ENCODE assay signal across 22 cellular contexts in the genomic region with DNA sequence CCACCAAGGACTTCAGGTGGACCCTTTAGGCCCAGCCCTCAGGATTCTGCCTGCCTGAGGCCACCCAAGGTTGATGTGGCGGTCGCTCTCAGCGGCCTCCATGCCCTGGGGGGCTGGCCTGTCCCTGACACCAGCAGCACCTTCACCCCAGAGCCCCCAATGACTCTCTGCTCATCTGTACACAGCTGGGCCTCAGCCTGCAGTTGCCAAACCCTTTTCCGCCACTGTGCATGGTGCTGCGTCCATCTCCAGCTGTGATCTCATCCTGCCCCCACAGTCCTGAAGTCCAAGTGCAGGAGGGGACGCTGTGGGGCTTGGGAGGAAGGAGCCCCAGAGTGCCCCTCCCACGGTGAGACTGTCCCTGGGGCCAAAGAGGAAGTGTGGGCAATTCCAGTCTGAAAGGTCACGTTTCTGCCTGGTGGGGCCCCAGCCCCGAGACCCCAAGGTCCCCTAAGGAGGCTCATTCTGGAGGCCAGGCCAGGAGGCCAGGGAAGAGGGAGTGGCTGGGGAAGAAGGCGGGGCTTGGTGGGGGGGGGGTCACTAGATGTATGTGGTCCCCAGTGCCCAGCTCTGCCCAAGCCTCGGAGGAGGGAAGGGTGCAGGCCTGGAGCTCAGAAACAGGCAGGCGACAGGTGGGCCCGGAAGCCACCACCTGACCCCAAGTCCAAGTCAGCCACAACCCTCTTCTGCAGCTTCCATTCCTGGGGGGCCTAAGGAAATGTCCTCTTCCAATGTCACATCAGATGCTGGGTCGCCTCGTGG. TPM values are rescaled to one million over a fixed set of nuclear protein-coding genes. Genes with fewer than 3 reads are reported as not detected.
DNase-seq lines count a peak whose midpoint lies in the region; ATAC-seq and TF ChIP-seq lines count a peak whose summit lies in the region.
"Had no signal": no experiment of that assay in that cellular context is flagged by ENCODE, and none has a peak within 500 bp of the region (broad histone marks: within the 10 kb centered on the region; RNA-seq: fewer than 3 reads in every experiment).

No MANE protein-coding gene starts in this region.

- H3K36me3 Mint-ChIP-seq in stimulated activated memory B cell treated with anti-CD40 and anti-IgM and Interleukin-4, amounts not matched to agents 10 μg/mL and 1 μg/mL and 100 μg/mL, for 72 hours, result no peaks in the 10 kb centered on the region
- H3K36me3 Mint-ChIP-seq: activated naive CD8-positive, alpha-beta T cell treated with anti-CD3 and anti-CD28 coated beads, Interleukin-2, amount 10 ng/mL, durations not matched to agents 7 days and 5 days; mesothelial cell of epicardium had no signal

- intact Hi-C loops in left cardiac atrium (cut with DNase I), result no loop called here

- H3K36me3 ChIP-seq in BLaER1 treated with 17β-estradiol and CSF1 and Interleukin-3, amounts not matched to agents 10 nM and 100 nM, result peaks cover 0 to 7% (median 0%) of the 10 kb centered on the region in 11 experiments; a peak in 6 of 22 replicates
- H3K36me3 ChIP-seq in NT2/D1 (ENCODE audit: insufficient read depth, insufficient read length, low read length), result peaks cover 12% of the 10 kb centered on the region
- H3K36me3 ChIP-seq in osteoblast (ENCODE audit: insufficient read depth, low read length), result no peaks in the 10 kb centered on the region
- H3K36me3 ChIP-seq: colonic mucosa had no signal

- H3K9ac ChIP-seq in BLaER1 treated with 17β-estradiol and CSF1 and Interleukin-3, amounts not matched to agents 10 nM and 100 nM, result no peak overlapping the region
- peak overlapping the region; percentile 27 for H3K9ac ChIP-seq in NT2/D1 (ENCODE audit: insufficient read length, low read depth)

- no peak overlapping the region for H3K4me3 Mint-ChIP-seq in stimulated activated memory B cell treated with anti-CD40 and anti-IgM and Interleukin-4, amounts not matched to agents 10 μg/mL and 1 μg/mL and 100 μg/mL, for 72 hours
- H3K4me3 Mint-ChIP-seq: activated CD8-positive, alpha-beta T cell treated with anti-CD3 and anti-CD28 coated beads for 36 hours; activated naive CD8-positive, alpha-beta T cell treated with anti-CD3 and anti-CD28 coated beads, Interleukin-2, amount 10 ng/mL, durations not matched to agents 7 days and 5 days; mesothelial cell of epicardium; nephron progenitor cell; stimulated activated effector memory CD8-positive, alpha-beta T cell treated with anti-CD3 and anti-CD28 coated beads, Interleukin-12 subunit alpha, Interleukin-12 subunit beta, amount 100 ng/mL, for 72 hours had no signal

- H3K9me3 Mint-ChIP-seq in stimulated activated memory B cell treated with anti-CD40 and anti-IgM and Interleukin-4, amounts not matched to agents 10 μg/mL and 1 μg/mL and 100 μg/mL, for 72 hours, result peaks cover 3% of the 10 kb centered on the region
- H3K9me3 Mint-ChIP-seq: activated CD8-positive, alpha-beta T cell treated with anti-CD3 and anti-CD28 coated beads for 36 hours; mesothelial cell of epicardium; nephron progenitor cell; stimulated activated effector memory CD8-positive, alpha-beta T cell treated with anti-CD3 and anti-CD28 coated beads, Interleukin-12 subunit alpha, Interleukin-12 subunit beta, amount 100 ng/mL, for 72 hours had no signal

- H3K4me1 Mint-ChIP-seq in stimulated activated memory B cell treated with anti-CD40 and anti-IgM and Interleukin-4, amounts not matched to agents 10 μg/mL and 1 μg/mL and 100 μg/mL, for 72 hours, result no peaks in the 10 kb centered on the region

- ATAC-seq in left cardiac atrium, result no peak
- ATAC-seq in GM18858 (IDR thresholded peaks at IDR 0.05; ENCODE audit: unreplicated experiment), result no peak
- no peak for ATAC-seq in GM19397 (IDR thresholded peaks at IDR 0.05; ENCODE audit: unreplicated experiment)
- ATAC-seq in stimulated activated memory B cell treated with anti-CD40 and anti-IgM and Interleukin-4, amounts not matched to agents 10 μg/mL and 1 μg/mL and 100 μg/mL, for 72 hours, result no peak
- ATAC-seq: activated CD8-positive, alpha-beta T cell treated with anti-CD3 and anti-CD28 coated beads for 36 hours; body of pancreas; stimulated activated effector memory CD8-positive, alpha-beta T cell treated with anti-CD3 and anti-CD28 coated beads, Interleukin-12 subunit alpha, Interleukin-12 subunit beta, amount 100 ng/mL, for 72 hours had no signal

- H3K4me1 ChIP-seq in BLaER1 treated with 17β-estradiol and CSF1 and Interleukin-3, amounts not matched to agents 10 nM and 100 nM, result peaks cover 52 to 74% (median 58%) of the 10 kb centered on the region in 10 experiments
- H3K4me1 ChIP-seq in NT2/D1 (ENCODE audit: insufficient read depth, insufficient read length) (peaks cover 56% of the 10 kb centered on the region), osteoblast (ENCODE audit: insufficient read depth, low read length) (no peaks in the 10 kb centered on the region)
- H3K4me1 ChIP-seq: colonic mucosa had no signal

- no peaks in the 10 kb centered on the region for H3K9me3 ChIP-seq in BLaER1 treated with 17β-estradiol and CSF1 and Interleukin-3, amounts not matched to agents 10 nM and 100 nM (replicated peaks in 1 of 11)
- H3K9me3 ChIP-seq in NT2/D1 (ENCODE audit: insufficient read depth, low read length) (no peaks in the 10 kb centered on the region), osteoblast (ENCODE audit: low read depth, low read length) (no peaks in the 10 kb centered on the region)
- H3K9me3 ChIP-seq: body of pancreas, colonic mucosa, SJSA1 had no signal

- DNase-seq in NT2/D1 (ENCODE audit: low read depth, low spot score) (no peak), left cardiac atrium (peak; percentile 35), osteoblast (ENCODE audit: insufficient read length, low spot score, missing footprints) (peak; percentile 62), HUDEP-2 (lab: John Stamatoyannopoulos, UW; ENCODE audit: unreplicated experiment in 76 of 76) (no peak)
- DNase-seq: activated CD8-positive, alpha-beta T cell treated with anti-CD3 and anti-CD28 coated beads for 36 hours; activated naive CD8-positive, alpha-beta T cell treated with anti-CD3 and anti-CD28 coated beads, Interleukin-2, amount 10 ng/mL, durations not matched to agents 7 days and 5 days; activated T-cell treated with anti-CD3 and anti-CD28 coated beads, Interleukin-2, amount 50 U/mL, for 48 hours; colonic mucosa; COR-L47; Karpas-422; NCI-H1417 treated with DMSO at 0.1 percent for 48 hours; NCI-H2171; NCI-H748 treated with DMSO at 0.1 percent for 48 hours had no signal

- H3K27me3 Mint-ChIP-seq in stimulated activated memory B cell treated with anti-CD40 and anti-IgM and Interleukin-4, amounts not matched to agents 10 μg/mL and 1 μg/mL and 100 μg/mL, for 72 hours, result peaks cover 32% of the 10 kb centered on the region
- H3K27me3 Mint-ChIP-seq: activated CD8-positive, alpha-beta T cell treated with anti-CD3 and anti-CD28 coated beads for 36 hours; activated naive CD8-positive, alpha-beta T cell treated with anti-CD3 and anti-CD28 coated beads, Interleukin-2, amount 10 ng/mL, durations not matched to agents 7 days and 5 days had no signal

- H4K20me1 ChIP-seq in BLaER1 treated with 17β-estradiol and CSF1 and Interleukin-3, amounts not matched to agents 10 nM and 100 nM, result peaks cover 6 to 74% (median 49%) of the 10 kb centered on the region in 11 experiments; a peak in 18 of 22 replicates
- H4K20me1 ChIP-seq in osteoblast (ENCODE audit: insufficient read depth, low read length), result peaks cover 63% of the 10 kb centered on the region

- H2AFZ ChIP-seq in osteoblast (ENCODE audit: low read length), result no peak overlapping the region

- no peaks in the 10 kb centered on the region for H3K27me3 ChIP-seq in BLaER1 treated with 17β-estradiol and CSF1 and Interleukin-3, amounts not matched to agents 10 nM and 100 nM
- H3K27me3 ChIP-seq in NT2/D1 (ENCODE audit: insufficient read depth, insufficient read length), result no peaks in the 10 kb centered on the region
- H3K27me3 ChIP-seq in osteoblast (ENCODE audit: insufficient read depth, low read length), result no peaks in the 10 kb centered on the region
- H3K27me3 ChIP-seq: body of pancreas, colonic mucosa, SJSA1 had no signal

- TF ChIP-seq CTCF in osteoblast (IDR thresholded peaks at IDR 0.05; ENCODE audit: extremely low read depth, low read depth, low read length), result no peak

- H3K4me2 ChIP-seq in BLaER1 treated with 17β-estradiol and CSF1 and Interleukin-3, amounts not matched to agents 10 nM and 100 nM, result peak overlapping the region; percentile 50 to 97 (median 92); a peak in 19 of 22 replicates
- no peak overlapping the region for H3K4me2 ChIP-seq in osteoblast (ENCODE audit: insufficient read depth, low read length)

- no peak overlapping the region; a peak in 1 of 20 replicates for H3K4me3 ChIP-seq in BLaER1 treated with 17β-estradiol and CSF1 and Interleukin-3, amounts not matched to agents 10 nM and 100 nM
- no peak overlapping the region for H3K4me3 ChIP-seq in NT2/D1 (ENCODE audit: insufficient read length, low read depth)
- H3K4me3 ChIP-seq in osteoblast (ENCODE audit: insufficient read depth, low read length), result no peak overlapping the region
- H3K4me3 ChIP-seq: body of pancreas, colonic mucosa, SJSA1 had no signal

- peak overlapping the region in 3 of 11 experiments; percentile 17 to 55 (median 44); a peak in 6 of 22 replicates for H3K27ac ChIP-seq in BLaER1 treated with 17β-estradiol and CSF1 and Interleukin-3, amounts not matched to agents 10 nM and 100 nM
- H3K27ac ChIP-seq in osteoblast (ENCODE audit: low read depth, low read length), result no peak overlapping the region
- H3K27ac ChIP-seq: body of pancreas, colonic mucosa, SJSA1 had no signal

- peaks cover 14% of the 10 kb centered on the region for H3K79me2 ChIP-seq in osteoblast (ENCODE audit: insufficient read depth, low read length)

- no peak overlapping the region for H3K27ac Mint-ChIP-seq in stimulated activated memory B cell treated with anti-CD40 and anti-IgM and Interleukin-4, amounts not matched to agents 10 μg/mL and 1 μg/mL and 100 μg/mL, for 72 hours
- H3K27ac Mint-ChIP-seq: activated CD8-positive, alpha-beta T cell treated with anti-CD3 and anti-CD28 coated beads for 36 hours; activated naive CD8-positive, alpha-beta T cell treated with anti-CD3 and anti-CD28 coated beads, Interleukin-2, amount 10 ng/mL, durations not matched to agents 7 days and 5 days; mesothelial cell of epicardium had no signal

RNA-seq across cellular contexts. Expression of a gene that starts 31.5 kb away (rescaled TPM):
- total RNA-seq in left cardiac atrium, result 10 to 100 TPM; 17.3 to 21.0 TPM
- 46.0 and 49.9 TPM in 2 replicates for total RNA-seq in osteoblast

Comparison
In these comparisons a context has a peak if more than half of its experiments do, and no peak if none do; other contexts are left out.
1. DNase-seq: peak in left cardiac atrium (single experiment) and osteoblast (single experiment); none in NT2/D1 (single experiment) and HUDEP-2 (0 of 76).